In the genomic region with DNA sequence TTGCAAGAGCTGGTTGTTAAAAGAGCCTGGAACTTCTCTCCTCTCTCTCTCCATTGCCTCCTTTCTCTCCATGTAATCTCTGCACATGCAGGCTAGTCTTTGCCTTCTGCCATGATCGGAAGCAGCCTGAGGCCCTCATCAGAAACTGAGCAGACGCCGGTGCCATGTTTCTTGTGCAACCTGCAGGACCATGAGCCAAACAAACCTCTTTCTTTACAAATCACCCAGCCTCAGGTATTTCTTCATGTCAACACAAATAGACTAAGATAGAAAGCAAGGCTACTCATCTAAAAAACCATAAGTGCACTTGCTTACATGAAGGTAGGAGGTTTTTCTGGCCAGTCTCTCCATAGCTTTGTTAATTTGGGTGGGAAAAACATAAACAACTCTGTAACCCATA, we compare ENCODE assay signal across 23 cellular contexts. TPM values are rescaled to one million over a fixed set of nuclear protein-coding genes. Genes with fewer than 3 reads are reported as not detected.
"Had no signal": no experiment of that assay in that cellular context is flagged by ENCODE, and none has a peak within 500 bp of the region (broad histone marks: within the 10 kb centered on the region; RNA-seq: fewer than 3 reads in every experiment).

No MANE protein-coding gene starts in this region.

- H3K9me3 Mint-ChIP-seq: nephron had no signal

- H3K27ac Mint-ChIP-seq: immature natural killer cell had no signal

- H3K4me1 Mint-ChIP-seq: immature natural killer cell had no signal

- H3K9me3 ChIP-seq: pancreas, prostate gland, stomach, suprapubic skin, tibial nerve had no signal

- DNase-seq: effector memory CD4-positive, alpha-beta T cell; foreskin fibroblast; immature natural killer cell; left ventricle myocardium superior; mesenchymal stem cell; midbrain; occipital lobe; pancreas; retina; stimulated activated CD4-positive, alpha-beta T cell treated with anti-CD3 and anti-CD28 coated beads, Interleukin-12 subunit alpha, Interleukin-12 subunit beta, amount 100 ng/mL, for 4 hours; stimulated activated naive CD4-positive, alpha-beta T cell; stomach had no signal

- H3K27me3 ChIP-seq: cardiac muscle cell, pancreas, stomach, suprapubic skin, tibial nerve had no signal

- H3K36me3 Mint-ChIP-seq: immature natural killer cell had no signal

- H3K4me3 Mint-ChIP-seq: immature natural killer cell had no signal

- H3K36me3 ChIP-seq: cardiac muscle cell, pancreas, prostate gland, stomach, suprapubic skin, tibial nerve had no signal

- H3K27ac ChIP-seq: cardiac muscle cell, pancreas, prostate gland, skin epidermis, suprapubic skin, tibial nerve had no signal

- ATAC-seq: esophagus mucosa, left ventricle myocardium superior, pancreas, sciatic nerve had no signal

- FAIRE-seq: endometrium, keratinocyte, pancreas had no signal

- H3K4me3 ChIP-seq: cardiac muscle cell, lung, pancreas, prostate gland, skin epidermis, stomach, suprapubic skin, tibial nerve had no signal

RNA-seq across cellular contexts. Expression of a gene that starts 8.7 kb away (rescaled TPM):
- polyA plus RNA-seq: immature natural killer cell, keratinocyte had no signal
